ENCODE assay signal across 8 cellular contexts in the genomic region with DNA sequence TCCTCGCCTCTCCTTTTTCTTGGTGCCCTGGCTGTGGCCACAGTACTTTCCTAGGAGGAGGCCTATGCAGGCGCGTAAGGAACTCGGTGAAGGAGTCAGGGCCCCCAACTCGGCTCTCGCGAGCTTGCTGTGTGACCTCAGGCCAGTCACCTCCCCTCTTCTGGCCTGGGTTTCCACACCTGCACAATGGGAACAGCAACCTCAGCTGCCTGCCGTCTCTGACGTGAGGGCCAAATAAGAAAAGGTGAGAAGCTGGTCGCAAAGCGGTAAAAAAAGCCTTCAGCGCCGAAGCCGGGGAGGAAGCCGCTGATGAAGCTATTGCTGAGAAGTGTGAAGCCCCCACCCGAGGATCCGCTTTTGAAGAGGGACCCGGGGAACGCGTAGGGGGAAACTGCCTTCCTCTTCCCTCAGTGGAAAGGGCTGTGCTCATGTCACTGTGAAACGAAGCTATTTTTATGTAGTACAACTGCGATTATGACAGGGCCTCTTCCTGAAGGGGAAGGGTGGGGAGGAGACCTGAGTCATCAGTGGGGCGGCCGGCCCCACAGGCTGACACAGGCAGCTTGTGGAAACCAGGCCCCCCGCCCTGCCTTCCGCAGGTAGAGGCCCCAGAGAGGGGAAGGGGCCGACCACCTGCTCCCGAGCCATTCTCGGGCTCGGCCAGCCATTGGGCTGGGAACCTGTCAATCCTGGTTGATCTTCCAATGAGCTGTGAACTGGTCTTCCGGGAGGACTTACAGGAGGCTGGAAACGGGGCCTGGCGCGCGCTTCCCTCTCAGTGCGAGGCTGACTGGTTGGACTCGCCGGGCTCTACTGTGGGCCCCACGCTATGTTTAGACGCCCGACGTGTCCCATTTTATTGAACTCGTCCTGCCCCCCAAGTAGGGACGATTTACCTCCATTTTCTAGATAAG. TPM values are rescaled to one million over a fixed set of nuclear protein-coding genes. Genes with fewer than 3 reads are reported as not detected.
DNase-seq lines count a peak whose midpoint lies in the region; ATAC-seq, FAIRE-seq and TF ChIP-seq lines count a peak whose summit lies in the region.

No MANE protein-coding gene starts in this region.

- peak overlapping the region; percentile 80 for H3K9ac ChIP-seq in KMS-11
- peak overlapping the region; percentile 70 for H3K9ac ChIP-seq in keratinocyte (ENCODE audit: control insufficient read depth, extremely low read depth, insufficient read depth, low read length)

- peak; percentile 73 for FAIRE-seq in keratinocyte (lab: Jason Lieb, UNC)

- dilution Hi-C loops in keratinocyte (cut with MboI; ENCODE audit: extremely low pct_ligation_motif_present, low sequenced_read_pairs) = no loop called here

- peak overlapping the region; percentile 72 for H2AFZ ChIP-seq in KMS-11 (ENCODE audit: low read depth)
- H2AFZ ChIP-seq in keratinocyte (ENCODE audit: control insufficient read depth, low read length) = peak overlapping the region; percentile 80

- H3K27ac ChIP-seq in DOHH2 (ENCODE audit: low read depth, low read length) (peak overlapping the region; percentile 96), KMS-11 (peak overlapping the region; percentile 98), keratinocyte (ENCODE audit: control insufficient read depth, insufficient read depth, low read length) (peak overlapping the region; percentile 78)

- peaks cover 65% of the 10 kb centered on the region for H3K4me1 ChIP-seq in DOHH2 (ENCODE audit: control insufficient read depth, low read length)
- H3K4me1 ChIP-seq in KMS-11 (ENCODE audit: low read depth, poor library complexity, severe bottlenecking) = peaks cover 53% of the 10 kb centered on the region
- peaks cover 34% of the 10 kb centered on the region for H3K4me1 ChIP-seq in keratinocyte (ENCODE audit: control insufficient read depth, extremely low read depth, insufficient read depth, low read length)

- ATAC-seq in GM21717 (IDR thresholded peaks at IDR 0.05; ENCODE audit: unreplicated experiment) = peak; percentile 57

- H3K4me2 ChIP-seq in DOHH2 (ENCODE audit: low read length) (peak overlapping the region; percentile 99), KMS-11 (peak overlapping the region; percentile 99), keratinocyte (ENCODE audit: control insufficient read depth, extremely low read depth, insufficient read depth, low read depth, low read length) (peak overlapping the region; percentile 82)

- peaks cover 29% of the 10 kb centered on the region for H3F3A ChIP-seq in DOHH2 (ENCODE audit: control insufficient read depth, insufficient read depth)

- no peaks in the 10 kb centered on the region for H3K9me1 ChIP-seq in keratinocyte (ENCODE audit: control insufficient read depth, extremely low read depth, insufficient read depth, low read length)

- 0 out of 2 replicates have a peak, but pooled peaks cover 3% of the 10 kb centered on the region for H3K79me2 ChIP-seq in DOHH2 (ENCODE audit: control insufficient read depth, low read length)
- H3K79me2 ChIP-seq in KMS-11 (ENCODE audit: insufficient read depth, low read depth) = no peaks in the 10 kb centered on the region
- H3K79me2 ChIP-seq in keratinocyte (ENCODE audit: control insufficient read depth, insufficient read depth, low read length) = no peaks in the 10 kb centered on the region

- TF ChIP-seq CTCF in DOHH2 (IDR thresholded peaks at IDR 0.05; ENCODE audit: low read depth, low read length, poor library complexity, severe bottlenecking) (no peak), KMS-11 (conservative IDR thresholded peaks at IDR 0.05; ENCODE audit: low read depth, low read length) (no peak), keratinocyte (optimal IDR thresholded peaks at IDR 0.05 in 1 of 3, IDR thresholded peaks at IDR 0.05 in 1 of 3, conservative IDR thresholded peaks at IDR 0.05 in 1 of 3; ENCODE audit: extremely low read depth in 1 of 3, insufficient read depth in 2 of 3, low read length in 3 of 3) (no peak)

- no peaks in the 10 kb centered on the region for H3K9me2 ChIP-seq in DOHH2 (replicated peaks; ENCODE audit: control insufficient read depth, low read length)

- H3K36me3 ChIP-seq in DOHH2 (ENCODE audit: control insufficient read depth, low read length) = no peaks in the 10 kb centered on the region
- no peaks in the 10 kb centered on the region for H3K36me3 ChIP-seq in KMS-11 (ENCODE audit: insufficient read depth)
- H3K36me3 ChIP-seq in keratinocyte (ENCODE audit: control insufficient read depth in 2 of 2, extremely low read depth in 1 of 2, insufficient read depth in 2 of 2, low read length in 2 of 2) = no peaks in the 10 kb centered on the region

- no peaks in the 10 kb centered on the region for H3K27me3 ChIP-seq in DOHH2 (ENCODE audit: control insufficient read depth, low read length)
- H3K27me3 ChIP-seq in KMS-11 (ENCODE audit: insufficient read depth, low read depth) = no peaks in the 10 kb centered on the region
- H3K27me3 ChIP-seq in keratinocyte (ENCODE audit: control insufficient read depth, extremely low read depth, insufficient read depth, low read length) = no peaks in the 10 kb centered on the region

- H3K4me3 ChIP-seq in DOHH2 (ENCODE audit: low read length) (peak overlapping the region; percentile 76), KMS-11 (IDR thresholded peaks at IDR 0.05; ENCODE audit: insufficient read depth, low read depth, low read length) (no peak overlapping the region), keratinocyte (ENCODE audit: control insufficient read depth in 2 of 3, extremely low read depth in 1 of 3, insufficient read depth in 2 of 3, low read depth in 1 of 3, low read length in 3 of 3) (peak overlapping the region in 1 of 3 experiments; percentile 36)

- DNase-seq in activated CD4-positive, CD25-positive, alpha-beta regulatory T cell treated with anti-CD3 and anti-CD28 coated beads, Interleukin-2, amount 50 U/mL, for 16 hours (ENCODE audit: low read depth, low spot score) = peak; percentile 89
- peak; percentile 96 for DNase-seq in central memory CD4-positive, alpha-beta T cell
- DNase-seq in keratinocyte (ENCODE audit: low read depth, low spot score) (peak; percentile 90), NCI-H2196 treated with DMSO at 0.1 percent for 48 hours (lab: John Stamatoyannopoulos, UW; ENCODE audit: unreplicated experiment) (no peak)
- peak; percentile 92 to 97 for DNase-seq in stimulated activated CD4-positive, alpha-beta T cell treated with anti-CD3 and anti-CD28 coated beads, Interleukin-12 subunit alpha, Interleukin-12 subunit beta, amount 100 ng/mL, for 24 hours (ENCODE audit: low read depth in 2 of 2)

- H4K20me1 ChIP-seq in DOHH2 (ENCODE audit: control insufficient read depth, insufficient read depth, low read depth, low read length) = no peaks in the 10 kb centered on the region
- H4K20me1 ChIP-seq in KMS-11 (ENCODE audit: insufficient read depth) = no peaks in the 10 kb centered on the region
- no peaks in the 10 kb centered on the region for H4K20me1 ChIP-seq in keratinocyte (ENCODE audit: control insufficient read depth, extremely low read depth, insufficient read depth, low read length)

- H3K9me3 ChIP-seq in DOHH2 (ENCODE audit: control insufficient read depth, insufficient read depth, low read length) = no peaks in the 10 kb centered on the region
- H3K9me3 ChIP-seq in keratinocyte (ENCODE audit: control insufficient read depth, low read depth, low read length) = no peaks in the 10 kb centered on the region

RNA-seq across cellular contexts. Expression of a gene that starts 18.0 kb away (rescaled TPM):
- polyA plus RNA-seq in keratinocyte = 0.53 to 1.1 TPM (median 0.96 TPM) in 3 replicates
- polyA plus RNA-seq in keratinocyte (2011; ENCODE audit: low read depth) = 0.76 TPM
- polyA plus RNA-seq in keratinocyte (2011; cell fraction: cytosol; rRNA removed) = 0.56 and 0.73 TPM in 2 replicates
- 1.1 and 1.8 TPM in 2 replicates for polyA plus RNA-seq in keratinocyte (2011; cell fraction: nucleus; rRNA removed)
- polyA plus RNA-seq in keratinocyte (2012; ENCODE audit: low replicate concordance) = 0.90 and 1.2 TPM in 2 replicates
- polyA minus RNA-seq in keratinocyte = 1.8 to 3.0 TPM (median 1.9 TPM) in 3 replicates
- polyA minus RNA-seq in keratinocyte (2011; cell fraction: cytosol; rRNA and poly(A)+ RNA removed) = not detected
- polyA minus RNA-seq in keratinocyte (2011; cell fraction: nucleus; rRNA and poly(A)+ RNA removed) = 0.84 and 1.6 TPM in 2 replicates

RNA-seq across cellular contexts. Expression of a gene that starts 52.0 kb away (rescaled TPM):
- polyA plus RNA-seq in keratinocyte = 8.8 to 12.0 TPM (median 11.2 TPM) in 3 replicates
- polyA plus RNA-seq in keratinocyte (2011; ENCODE audit: low read depth) = 1.0 TPM
- 8.1 and 9.4 TPM in 2 replicates for polyA plus RNA-seq in keratinocyte (2011; cell fraction: cytosol; rRNA removed)
- polyA plus RNA-seq in keratinocyte (2011; cell fraction: nucleus; rRNA removed) = 14.6 and 17.0 TPM in 2 replicates
- 4.9 and 11.6 TPM in 2 replicates for polyA plus RNA-seq in keratinocyte (2012; ENCODE audit: low replicate concordance)
- polyA minus RNA-seq in keratinocyte = 11.8 to 17.8 TPM (median 12.1 TPM) in 3 replicates
- polyA minus RNA-seq in keratinocyte (2011; cell fraction: cytosol; rRNA and poly(A)+ RNA removed) = 11.7 TPM
- 11.0 and 13.6 TPM in 2 replicates for polyA minus RNA-seq in keratinocyte (2011; cell fraction: nucleus; rRNA and poly(A)+ RNA removed)
